ENCODE assay signal across 2 cellular contexts in genomic region chr1:14623090-14623489, GRCh38.
TF ChIP-seq lines count a peak whose summit lies in the region.

No MANE protein-coding gene starts in this region.

TF ChIP-seq in HEK293, 187 proteins besides CTCF, POLR2A, EP300 and RAD21 (continued from another document):
- TF ChIP-seq GLIS2 (tag by site-specific recombination; IDR thresholded peaks at IDR 0.05): no peak
- no peak for TF ChIP-seq ZBTB44 (tag by site-specific recombination; IDR thresholded peaks at IDR 0.05)
- TF ChIP-seq ZNF510 (tag by site-specific recombination; IDR thresholded peaks at IDR 0.05; ENCODE audit: insufficient replicate concordance): no peak
- TF ChIP-seq ZNF138 (tag by site-specific recombination; IDR thresholded peaks at IDR 0.05; ENCODE audit: borderline replicate concordance): no peak

TF ChIP-seq in K562, 482 proteins besides CTCF, POLR2A, EP300 and RAD21 (continued from another document):
- TF ChIP-seq CLOCK (CRISPR knock-in tag; IDR thresholded peaks at IDR 0.05; ENCODE audit: borderline replicate concordance): no peak
- TF ChIP-seq ZNF197 (CRISPR knock-in tag; IDR thresholded peaks at IDR 0.05; ENCODE audit: low read depth): no peak
- no peak for TF ChIP-seq NFIC (IDR thresholded peaks at IDR 0.05)
- TF ChIP-seq RCOR1 (IDR thresholded peaks at IDR 0.05; ENCODE audit: borderline replicate concordance in 1 of 2, low read depth in 2 of 2, low read length in 2 of 2): no peak
- TF ChIP-seq RBM14 (IDR thresholded peaks at IDR 0.05; ENCODE audit: borderline replicate concordance, insufficient read depth, low read depth, low read length): no peak
- peak; percentile 28 for TF ChIP-seq RBM25 (IDR thresholded peaks at IDR 0.05; ENCODE audit: low read depth, low read length, severe bottlenecking)
- TF ChIP-seq TEAD2 (tag; IDR thresholded peaks at IDR 0.05): no peak
- TF ChIP-seq ZNF146 (CRISPR knock-in tag; IDR thresholded peaks at IDR 0.05; ENCODE audit: unreplicated experiment): peak; percentile 91
- no peak for TF ChIP-seq POLR2G (IDR thresholded peaks at IDR 0.05; ENCODE audit: low read depth, low read length)
- no peak for TF ChIP-seq POLR2AphosphoS2 (IDR thresholded peaks at IDR 0.05; ENCODE audit: low read length)
